26 cellular contexts compared by ENCODE assay signal in the genomic region with DNA sequence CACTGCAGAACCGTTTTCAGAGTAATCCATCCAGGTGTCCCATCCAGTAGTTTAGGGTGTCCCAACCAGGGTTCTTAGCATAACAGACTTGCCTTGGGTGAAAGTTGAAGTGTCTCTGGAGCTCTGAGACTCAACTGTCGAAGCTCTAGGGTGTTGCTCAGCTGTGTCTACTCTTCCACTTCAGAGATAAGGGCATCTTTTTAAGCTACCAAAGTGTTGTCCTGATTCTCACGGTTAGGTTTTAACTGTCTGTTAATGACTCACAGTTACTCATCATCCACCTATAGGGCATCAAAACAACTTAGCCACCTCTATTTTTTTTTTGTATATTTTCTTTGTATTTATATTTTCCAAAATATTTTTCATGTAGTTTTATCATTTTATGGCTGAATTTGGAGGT. TPM values are rescaled to one million over a fixed set of nuclear protein-coding genes. Genes with fewer than 3 reads are reported as not detected.
"Had no signal": no experiment of that assay in that cellular context is flagged by ENCODE, and none has a peak within 500 bp of the region (broad histone marks: within the 10 kb centered on the region; RNA-seq: fewer than 3 reads in every experiment).

No MANE protein-coding gene starts in this region.

- DNase-seq: activated B cell treated with CpG ODN at 0.5 μM for 24 hours; activated CD4-positive, alpha-beta T cell treated with anti-CD3 and anti-CD28 coated beads for 36 hours; activated CD4-positive, alpha-beta T cell treated with anti-CD3 and anti-CD28 coated beads, Interleukin-2, amount 50 U/mL, for 4 hours; activated CD8-positive, alpha-beta memory T cell treated with anti-CD3 and anti-CD28 coated beads, Interleukin-2, amount 50 U/mL, for 48 hours; activated naive CD4-positive, alpha-beta T cell; activated naive CD8-positive, alpha-beta T cell treated with anti-CD3 and anti-CD28 coated beads for 36 hours; activated T-cell treated with anti-CD3 and anti-CD28 coated beads, Interleukin-2, amount 50 U/mL, for 4 hours; amniotic stem cell; cerebellar nuclear complex; cortex of kidney; endodermal cell; hippocampal formation; left ventricle myocardium superior; midbrain; ovary; psoas muscle; right cardiac atrium; stimulated activated CD4-positive, alpha-beta T cell treated with anti-CD3 and anti-CD28 coated beads, Interleukin-1b, Interleukin-23, amount 100 ng/mL, for 48 hours; stimulated activated naive CD8-positive, alpha-beta T cell treated with anti-CD3 and anti-CD28 coated beads, Interleukin-15, amount 100 ng/mL, for 72 hours; T-helper 17 cell; tibial artery had no signal

- ATAC-seq: activated CD4-positive, alpha-beta T cell treated with anti-CD3 and anti-CD28 coated beads for 36 hours; activated T-cell treated with anti-CD3 and anti-CD28 coated beads, Interleukin-2, amount 50 U/mL, for 4 hours; left ventricle myocardium superior; natural killer cell treated with Interleukin-12 subunit alpha and Interleukin-12 subunit beta and Interleukin-15 and Interleukin-18, amount 100 ng/mL, for 72 hours; psoas muscle; right cardiac atrium; stimulated activated effector memory CD8-positive, alpha-beta T cell treated with anti-CD3 and anti-CD28 coated beads, Interleukin-12 subunit alpha, Interleukin-12 subunit beta, amount 100 ng/mL, for 72 hours; stimulated activated naive CD8-positive, alpha-beta T cell treated with anti-CD3 and anti-CD28 coated beads, Interleukin-15, amount 100 ng/mL, for 72 hours; T-helper 17 cell had no signal

- H3K27me3 ChIP-seq: ovary, tibial artery had no signal

- H3K4me1 ChIP-seq: psoas muscle, tibial artery had no signal

- H3K27ac ChIP-seq: epithelial cell of prostate, ovary, psoas muscle, tibial artery had no signal

RNA-seq across cellular contexts. Expression of gene TBX18, which starts 36.9 kb away (rescaled TPM):
- total RNA-seq: activated B cell treated with CpG ODN at 0.5 μM for 24 hours; activated CD4-positive, alpha-beta T cell treated with anti-CD3 and anti-CD28 coated beads for 36 hours; activated CD8-positive, alpha-beta memory T cell treated with anti-CD3 and anti-CD28 coated beads for 36 hours; activated naive CD8-positive, alpha-beta T cell treated with anti-CD3 and anti-CD28 coated beads for 36 hours; activated T-cell treated with anti-CD3 and anti-CD28 coated beads, Interleukin-2, amount 50 U/mL, for 4 hours; activated T-helper 2 cell treated with anti-CD3 and anti-CD28 coated beads, Interferon-gamma antibody, Interleukin-2, Interleukin-4, amounts not matched to agents 10 μg/mL and 5 μg/mL and 100 μg/mL, durations not matched to agents 14 hours and 24 hours and 36 hours; natural killer cell treated with Interleukin-12 subunit alpha and Interleukin-12 subunit beta and Interleukin-15 and Interleukin-18, amount 100 ng/mL, for 72 hours; T-helper 17 cell had no signal
